Comparison of ENCODE assay signal across 8 cellular contexts in genomic region chr6:34526992-34527728, GRCh38. TPM values are rescaled to one million over a fixed set of nuclear protein-coding genes. Genes with fewer than 3 reads are reported as not detected.
A peak's percentile ranks its signal among the peaks of the same experiment; 100 is the strongest.
DNase-seq lines count a peak whose midpoint lies in the region; ATAC-seq and TF ChIP-seq lines count a peak whose summit lies in the region.

No MANE protein-coding gene starts in this region.

- no peaks in the 10 kb centered on the region for H4K20me1 ChIP-seq in Loucy (ENCODE audit: insufficient read depth, low read length, poor library complexity, severe bottlenecking)

- no peaks in the 10 kb centered on the region for H3K9me2 ChIP-seq in Loucy (replicated peaks; ENCODE audit: low read depth, low read length)

- H3K36me3 ChIP-seq in H7 (replicated peaks; ENCODE audit: control insufficient read depth, insufficient read depth, low read length) = no peaks in the 10 kb centered on the region
- no peaks in the 10 kb centered on the region for H3K36me3 ChIP-seq in Loucy (ENCODE audit: insufficient read depth, low read length)

- H3K36me3 Mint-ChIP-seq in natural killer cell treated with Interleukin-12 subunit alpha and Interleukin-12 subunit beta and Interleukin-15 and Interleukin-18, amount 100 ng/mL, for 72 hours = no peaks in the 10 kb centered on the region
- no peaks in the 10 kb centered on the region for H3K36me3 Mint-ChIP-seq in stimulated activated naive B cell treated with anti-CD40 and anti-IgM and Interleukin-4, amounts not matched to agents 10 μg/mL and 1 μg/mL and 100 μg/mL, for 72 hours

- H3K4me3 Mint-ChIP-seq in natural killer cell treated with Interleukin-12 subunit alpha and Interleukin-12 subunit beta and Interleukin-15 and Interleukin-18, amount 100 ng/mL, for 72 hours = peak overlapping the region; percentile 39
- peak overlapping the region; percentile 36 to 60 for H3K4me3 Mint-ChIP-seq in stimulated activated naive B cell treated with anti-CD40 and anti-IgM and Interleukin-4, amounts not matched to agents 10 μg/mL and 1 μg/mL and 100 μg/mL, for 72 hours

- peak overlapping the region; percentile 88 for H2AFZ ChIP-seq in Loucy (ENCODE audit: low read length)

- no peaks in the 10 kb centered on the region for H3F3A ChIP-seq in Loucy (ENCODE audit: low read depth)

- H3K9me3 ChIP-seq in Loucy (ENCODE audit: insufficient read depth, low read depth, low read length) = no peaks in the 10 kb centered on the region

- H3K4me2 ChIP-seq in Loucy (ENCODE audit: low read depth, low read length, poor library complexity, severe bottlenecking) = peak overlapping the region; percentile 68

- no peaks in the 10 kb centered on the region for H3K27me3 Mint-ChIP-seq in natural killer cell treated with Interleukin-12 subunit alpha and Interleukin-12 subunit beta and Interleukin-15 and Interleukin-18, amount 100 ng/mL, for 72 hours
- H3K27me3 Mint-ChIP-seq in stimulated activated naive B cell treated with anti-CD40 and anti-IgM and Interleukin-4, amounts not matched to agents 10 μg/mL and 1 μg/mL and 100 μg/mL, for 72 hours = no peaks in the 10 kb centered on the region

- H3K4me1 ChIP-seq in Loucy (ENCODE audit: insufficient read depth, low read length, poor library complexity, severe bottlenecking) = no peaks in the 10 kb centered on the region

- H3K27me3 ChIP-seq in H7 (ENCODE audit: control insufficient read depth, insufficient read depth, low read length) (peaks cover 1% of the 10 kb centered on the region; the same call in 1 of the 2 replicates), Loucy (ENCODE audit: insufficient read depth, low read length, poor library complexity, severe bottlenecking) (no peaks in the 10 kb centered on the region)

- DNase-seq in DMS79 treated with DMSO at 0.1 percent for 48 hours (lab: John Stamatoyannopoulos, UW) (peak; percentile 91), H7 (peak; percentile 99), RPMI7951 (ENCODE audit: low read depth) (peak; percentile 86), fibroblast of the aortic adventitia (ENCODE audit: low read depth) (peak; percentile 82)
- peak; percentile 94 to 97 for DNase-seq in activated T-helper 1 cell treated with anti-CD3 and anti-CD28 coated beads, Interleukin-2, amount 50 U/mL, for 16 hours (ENCODE audit: low read depth in 1 of 2, low spot score in 1 of 2)
- DNase-seq in natural killer cell treated with Interleukin-12 subunit alpha and Interleukin-12 subunit beta and Interleukin-15 and Interleukin-18, amount 100 ng/mL, for 72 hours (ENCODE audit: low spot score) = peak; percentile 93
- peak; percentile 89 for DNase-seq in stimulated activated naive B cell treated with anti-CD40 and anti-IgM and Interleukin-4, amounts not matched to agents 10 μg/mL and 1 μg/mL and 100 μg/mL, for 72 hours

- H3K27ac Mint-ChIP-seq in natural killer cell treated with Interleukin-12 subunit alpha and Interleukin-12 subunit beta and Interleukin-15 and Interleukin-18, amount 100 ng/mL, for 72 hours = no peak overlapping the region
- H3K27ac Mint-ChIP-seq in stimulated activated naive B cell treated with anti-CD40 and anti-IgM and Interleukin-4, amounts not matched to agents 10 μg/mL and 1 μg/mL and 100 μg/mL, for 72 hours = peak overlapping the region; percentile 42

- H3K4me1 Mint-ChIP-seq in natural killer cell treated with Interleukin-12 subunit alpha and Interleukin-12 subunit beta and Interleukin-15 and Interleukin-18, amount 100 ng/mL, for 72 hours (ENCODE audit: low read depth in 2 of 2) = peaks cover 6 to 10% of the 10 kb centered on the region in 2 donors
- H3K4me1 Mint-ChIP-seq in stimulated activated naive B cell treated with anti-CD40 and anti-IgM and Interleukin-4, amounts not matched to agents 10 μg/mL and 1 μg/mL and 100 μg/mL, for 72 hours = peaks cover 7 to 9% of the 10 kb centered on the region in 2 donors

- TF ChIP-seq CTCF in Loucy (conservative IDR thresholded peaks at IDR 0.05; ENCODE audit: low read length) (peak; percentile 57), fibroblast of the aortic adventitia (IDR thresholded peaks at IDR 0.05; ENCODE audit: insufficient read depth, low read length) (peak; percentile 77)

- H3K4me3 ChIP-seq in H7 (ENCODE audit: insufficient read depth, low read depth, low read length) (peak overlapping the region; percentile 39), Loucy (ENCODE audit: low read length, poor library complexity, severe bottlenecking) (peak overlapping the region; percentile 61), fibroblast of the aortic adventitia (ENCODE audit: low read depth, low read length) (peak overlapping the region; percentile 52)

- H3K9ac ChIP-seq in Loucy (ENCODE audit: low read depth, low read length, poor library complexity, severe bottlenecking) = peak overlapping the region; percentile 36

- ATAC-seq in natural killer cell treated with Interleukin-12 subunit alpha and Interleukin-12 subunit beta and Interleukin-15 and Interleukin-18, amount 100 ng/mL, for 72 hours = peak; percentile 94 to 95
- peak; percentile 97 to 98 for ATAC-seq in stimulated activated naive B cell treated with anti-CD40 and anti-IgM and Interleukin-4, amounts not matched to agents 10 μg/mL and 1 μg/mL and 100 μg/mL, for 72 hours (replicated peaks)

- no peaks in the 10 kb centered on the region for H3K9me3 Mint-ChIP-seq in natural killer cell treated with Interleukin-12 subunit alpha and Interleukin-12 subunit beta and Interleukin-15 and Interleukin-18, amount 100 ng/mL, for 72 hours
- H3K9me3 Mint-ChIP-seq in stimulated activated naive B cell treated with anti-CD40 and anti-IgM and Interleukin-4, amounts not matched to agents 10 μg/mL and 1 μg/mL and 100 μg/mL, for 72 hours = no peaks in the 10 kb centered on the region

- H3K79me2 ChIP-seq in Loucy (ENCODE audit: insufficient read depth, low read length) = no peaks in the 10 kb centered on the region

RNA-seq across cellular contexts. Expression of gene SPDEF, which starts 29.0 kb away (rescaled TPM):
- total RNA-seq in H7 (2014; rRNA removed; shearing (Covaris generic)) = 0.11 and 0.21 TPM in 2 replicates
- 0.20 and 0.24 TPM in 2 replicates for total RNA-seq in RPMI7951 (2014; rRNA removed; shearing (Covaris generic))
- total RNA-seq in fibroblast of the aortic adventitia (ENCODE audit: low replicate concordance) = not detected in 2 replicates
- not detected for total RNA-seq in natural killer cell treated with Interleukin-12 subunit alpha and Interleukin-12 subunit beta and Interleukin-15 and Interleukin-18, amount 100 ng/mL, for 72 hours

Comparison
In these comparisons a context has a peak if more than half of its experiments do, and no peak if none do; other contexts are left out.
1. Peak in every context shown above with its lines: DNase-seq, ATAC-seq and H3K4me3 ChIP-seq.